In genomic region chr1:84426376-84426775, GRCh38 we compare ENCODE assay signal across 16 cellular contexts.
DNase-seq lines count a peak whose midpoint lies in the region; ATAC-seq and TF ChIP-seq lines count a peak whose summit lies in the region.
"Had no signal": no experiment of that assay in that cellular context is flagged by ENCODE, and none has a peak within 500 bp of the region (broad histone marks: within the 10 kb centered on the region; RNA-seq: fewer than 3 reads in every experiment).

No MANE protein-coding gene starts in this region.

- no peak for TF ChIP-seq CTCF in VCaP (conservative IDR thresholded peaks at IDR 0.05)

- DNase-seq in NCI-H748 (lab: John Stamatoyannopoulos, UW; ENCODE audit: unreplicated experiment): peak; percentile 52
- no peak for DNase-seq in NCI-H748 treated with DMSO at 0.1 percent for 48 hours (lab: John Stamatoyannopoulos, UW)
- peak; percentile 34 for DNase-seq in DMS53 treated with DMSO at 0.1 percent for 48 hours (lab: John Stamatoyannopoulos, UW; ENCODE audit: unreplicated experiment)
- no peak for DNase-seq in central memory CD4-positive, alpha-beta T cell
- no peak for DNase-seq in NOMO-1 treated with DMSO at 0.1 percent for 48 hours (lab: John Stamatoyannopoulos, UW; ENCODE audit: unreplicated experiment)
- DNase-seq: ACHN; BE2C; C1 segment of cervical spinal cord; CD4-positive, alpha-beta memory T cell; DMS79 treated with DMSO at 0.1 percent for 48 hours; GF-D8; H9 had no signal

- H3K27ac ChIP-seq in VCaP: peak overlapping the region; percentile 80
- H3K27ac ChIP-seq: HL-60, KMS-11 had no signal

- ATAC-seq in GM19324 (IDR thresholded peaks at IDR 0.05; ENCODE audit: low FRiP score, unreplicated experiment): no peak

Comparison
In these comparisons a context has a peak if more than half of its experiments do, and no peak if none do; other contexts are left out.
1. DNase-seq: peak in NCI-H748 (single experiment) and DMS53 treated with DMSO at 0.1 percent for 48 hours (single experiment); none in NCI-H748 treated with DMSO at 0.1 percent for 48 hours (single experiment), central memory CD4-positive, alpha-beta T cell (single experiment) and NOMO-1 treated with DMSO at 0.1 percent for 48 hours (single experiment).